Comparison of ENCODE assay signal across 1 cellular context in genomic region chr11:2888266-2888968, GRCh38.
TF ChIP-seq lines count a peak whose summit lies in the region.

No MANE protein-coding gene starts in this region.

TF ChIP-seq in K562, 482 proteins besides CTCF, POLR2A, EP300 and RAD21 (continues in another document):
- TF ChIP-seq ZBTB33 (CRISPR knock-in tag; IDR thresholded peaks at IDR 0.05) (peak; percentile 63), TOE1 (IDR thresholded peaks at IDR 0.05; ENCODE audit: borderline replicate concordance) (no peak), TOE1 (CRISPR knock-in tag; IDR thresholded peaks at IDR 0.05; ENCODE audit: borderline replicate concordance, low read depth) (0 out of 2 replicates have a peak, but pooled peaks have one; percentile 31), NFE2L1 (tag; IDR thresholded peaks at IDR 0.05; ENCODE audit: borderline replicate concordance, low read depth) (no peak), FOXA1 (IDR thresholded peaks at IDR 0.05; ENCODE audit: borderline replicate concordance) (no peak), ARID2 (IDR thresholded peaks at IDR 0.05) (peak; percentile 94), SP1 (CRISPR knock-in tag; IDR thresholded peaks at IDR 0.05) (peak; percentile 47; the same call in 1 of the 2 replicates), CC2D1A (IDR thresholded peaks at IDR 0.05) (peak; percentile 80; the same call in 1 of the 2 replicates), NFIC (IDR thresholded peaks at IDR 0.05) (peak; percentile 35; the same call in 1 of the 2 replicates), ZNF431 (CRISPR knock-in tag; IDR thresholded peaks at IDR 0.05) (no peak), MAX (CRISPR knock-in tag; IDR thresholded peaks at IDR 0.05) (0 out of 2 replicates have a peak, but pooled peaks have one; percentile 17), ZNF197 (CRISPR knock-in tag; IDR thresholded peaks at IDR 0.05; ENCODE audit: low read depth) (peak; percentile 64; the same call in 1 of the 2 replicates), NCOA6 (IDR thresholded peaks at IDR 0.05) (no peak), ZNF583 (CRISPR knock-in tag; IDR thresholded peaks at IDR 0.05) (no peak), HCFC1 (IDR thresholded peaks at IDR 0.05; ENCODE audit: low read depth, low read length) (no peak), ZNF740 (CRISPR knock-in tag; IDR thresholded peaks at IDR 0.05) (peak; percentile 31; the same call in 1 of the 2 replicates), ZNF740 (tag; IDR thresholded peaks at IDR 0.05) (no peak), HDAC6 (IDR thresholded peaks at IDR 0.05; ENCODE audit: low read depth, low read length) (no peak), MTA3 (IDR thresholded peaks at IDR 0.05; ENCODE audit: borderline replicate concordance) (0 out of 2 replicates have a peak, but pooled peaks have one; percentile 18), HDGF (IDR thresholded peaks at IDR 0.05) (peak; percentile 72; the same call in 1 of the 2 replicates), TARDBP (IDR thresholded peaks at IDR 0.05) (peak; percentile 29; the same call in 1 of the 2 replicates), DACH1 (IDR thresholded peaks at IDR 0.05; ENCODE audit: partially characterized antibody) (no peak), TEAD4 (IDR thresholded peaks at IDR 0.05; ENCODE audit: low read length) (0 out of 2 replicates have a peak, but pooled peaks have one; percentile 16), TEAD4 (CRISPR knock-in tag; IDR thresholded peaks at IDR 0.05; ENCODE audit: borderline replicate concordance) (no peak), GTF3C2 (IDR thresholded peaks at IDR 0.05; ENCODE audit: borderline replicate concordance, extremely low read depth, insufficient read length) (no peak), MAZ (CRISPR knock-in tag; conservative IDR thresholded peaks at IDR 0.05 in 1 of 2, IDR thresholded peaks at IDR 0.05 in 1 of 2) (peak; percentile 28 to 71; a peak in 1 of 4 replicates), EGR1 (conservative IDR thresholded peaks at IDR 0.05) (peak; percentile 56), YY1 (IDR thresholded peaks at IDR 0.05; ENCODE audit: borderline replicate concordance in 1 of 3, control insufficient read depth in 1 of 3, extremely low read depth in 1 of 3, insufficient read depth in 3 of 3, insufficient read length in 1 of 3, insufficient replicate concordance in 2 of 3, low read depth in 1 of 3, low read length in 2 of 3) (peak in 1 of 3 experiments; percentile 37), CXXC5 (CRISPR knock-in tag; IDR thresholded peaks at IDR 0.05) (peak; percentile 50; the same call in 1 of the 2 replicates), ATF1 (CRISPR knock-in tag; IDR thresholded peaks at IDR 0.05) (no peak), ATF1 (tag; IDR thresholded peaks at IDR 0.05) (peak; percentile 45), TRIM24 (IDR thresholded peaks at IDR 0.05) (peak in 1 of 2 experiments; percentile 22; a peak in 1 of 4 replicates), JUND (IDR thresholded peaks at IDR 0.05; ENCODE audit: borderline replicate concordance, low read depth, low read length) (peak; percentile 53; the same call in 1 of the 2 replicates), JUND (tag; IDR thresholded peaks at IDR 0.05; ENCODE audit: borderline replicate concordance, low read depth, low read length) (no peak; the same call in 2 of the 3 replicates), PREB (CRISPR knock-in tag; IDR thresholded peaks at IDR 0.05) (no peak), DEAF1 (CRISPR knock-in tag; IDR thresholded peaks at IDR 0.05) (peak; percentile 97), TFAP4 (CRISPR knock-in tag; IDR thresholded peaks at IDR 0.05; ENCODE audit: borderline replicate concordance) (peak; percentile 71), RB1 (IDR thresholded peaks at IDR 0.05; ENCODE audit: low read depth) (peak; percentile 80), VEZF1 (CRISPR knock-in tag; IDR thresholded peaks at IDR 0.05) (peak; percentile 51; the same call in 1 of the 2 replicates), CREB5 (CRISPR knock-in tag; IDR thresholded peaks at IDR 0.05) (no peak), BMI1 (IDR thresholded peaks at IDR 0.05; ENCODE audit: low read length) (no peak), XRCC5 (IDR thresholded peaks at IDR 0.05; ENCODE audit: low read depth, low read length) (0 out of 2 replicates have a peak, but pooled peaks have one; percentile 71), ZNF609 (CRISPR knock-in tag; IDR thresholded peaks at IDR 0.05; ENCODE audit: borderline replicate concordance) (0 out of 2 replicates have a peak, but pooled peaks have one; percentile 40), POU5F1 (IDR thresholded peaks at IDR 0.05; ENCODE audit: borderline replicate concordance, low read depth, low read length, partially characterized antibody) (no peak)
